1 cellular context compared by ENCODE assay signal in the genomic region with DNA sequence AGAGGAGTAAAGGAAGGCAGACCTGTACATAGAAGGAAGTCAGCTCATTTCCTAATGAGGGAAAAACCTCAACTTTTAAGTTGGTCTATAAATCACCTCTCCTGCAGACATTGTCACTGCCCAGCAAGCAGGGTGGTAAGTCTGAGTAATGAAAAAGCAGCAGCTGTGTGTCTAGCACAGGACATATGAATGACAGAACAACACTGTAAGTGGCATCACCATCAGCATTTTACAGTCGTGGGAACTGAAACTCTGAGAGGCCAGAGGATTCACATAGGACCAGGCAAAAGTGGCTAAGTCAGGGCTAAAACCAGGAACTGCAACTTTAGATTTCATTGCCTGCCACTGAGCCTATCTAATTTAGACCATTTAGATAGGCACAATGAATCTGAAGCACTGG.
TF ChIP-seq lines count a peak whose summit lies in the region.

No MANE protein-coding gene starts in this region.

TF ChIP-seq in GM12878, 131 proteins besides CTCF, POLR2A, EP300 and RAD21 (continued from another document and continues in another):
- TF ChIP-seq, protein P1, sequence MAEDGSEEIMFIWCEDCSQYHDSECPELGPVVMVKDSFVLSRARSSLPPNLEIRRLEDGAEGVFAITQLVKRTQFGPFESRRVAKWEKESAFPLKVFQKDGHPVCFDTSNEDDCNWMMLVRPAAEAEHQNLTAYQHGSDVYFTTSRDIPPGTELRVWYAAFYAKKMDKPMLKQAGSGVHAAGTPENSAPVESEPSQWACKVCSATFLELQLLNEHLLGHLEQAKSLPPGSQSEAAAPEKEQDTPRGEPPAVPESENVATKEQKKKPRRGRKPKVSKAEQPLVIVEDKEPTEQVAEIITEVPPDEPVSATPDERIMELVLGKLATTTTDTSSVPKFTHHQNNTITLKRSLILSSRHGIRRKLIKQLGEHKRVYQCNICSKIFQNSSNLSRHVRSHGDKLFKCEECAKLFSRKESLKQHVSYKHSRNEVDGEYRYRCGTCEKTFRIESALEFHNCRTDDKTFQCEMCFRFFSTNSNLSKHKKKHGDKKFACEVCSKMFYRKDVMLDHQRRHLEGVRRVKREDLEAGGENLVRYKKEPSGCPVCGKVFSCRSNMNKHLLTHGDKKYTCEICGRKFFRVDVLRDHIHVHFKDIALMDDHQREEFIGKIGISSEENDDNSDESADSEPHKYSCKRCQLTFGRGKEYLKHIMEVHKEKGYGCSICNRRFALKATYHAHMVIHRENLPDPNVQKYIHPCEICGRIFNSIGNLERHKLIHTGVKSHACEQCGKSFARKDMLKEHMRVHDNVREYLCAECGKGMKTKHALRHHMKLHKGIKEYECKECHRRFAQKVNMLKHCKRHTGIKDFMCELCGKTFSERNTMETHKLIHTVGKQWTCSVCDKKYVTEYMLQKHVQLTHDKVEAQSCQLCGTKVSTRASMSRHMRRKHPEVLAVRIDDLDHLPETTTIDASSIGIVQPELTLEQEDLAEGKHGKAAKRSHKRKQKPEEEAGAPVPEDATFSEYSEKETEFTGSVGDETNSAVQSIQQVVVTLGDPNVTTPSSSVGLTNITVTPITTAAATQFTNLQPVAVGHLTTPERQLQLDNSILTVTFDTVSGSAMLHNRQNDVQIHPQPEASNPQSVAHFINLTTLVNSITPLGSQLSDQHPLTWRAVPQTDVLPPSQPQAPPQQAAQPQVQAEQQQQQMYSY (CRISPR knock-in tag; IDR thresholded peaks at IDR 0.05) = no peak
- TF ChIP-seq, protein P2, sequence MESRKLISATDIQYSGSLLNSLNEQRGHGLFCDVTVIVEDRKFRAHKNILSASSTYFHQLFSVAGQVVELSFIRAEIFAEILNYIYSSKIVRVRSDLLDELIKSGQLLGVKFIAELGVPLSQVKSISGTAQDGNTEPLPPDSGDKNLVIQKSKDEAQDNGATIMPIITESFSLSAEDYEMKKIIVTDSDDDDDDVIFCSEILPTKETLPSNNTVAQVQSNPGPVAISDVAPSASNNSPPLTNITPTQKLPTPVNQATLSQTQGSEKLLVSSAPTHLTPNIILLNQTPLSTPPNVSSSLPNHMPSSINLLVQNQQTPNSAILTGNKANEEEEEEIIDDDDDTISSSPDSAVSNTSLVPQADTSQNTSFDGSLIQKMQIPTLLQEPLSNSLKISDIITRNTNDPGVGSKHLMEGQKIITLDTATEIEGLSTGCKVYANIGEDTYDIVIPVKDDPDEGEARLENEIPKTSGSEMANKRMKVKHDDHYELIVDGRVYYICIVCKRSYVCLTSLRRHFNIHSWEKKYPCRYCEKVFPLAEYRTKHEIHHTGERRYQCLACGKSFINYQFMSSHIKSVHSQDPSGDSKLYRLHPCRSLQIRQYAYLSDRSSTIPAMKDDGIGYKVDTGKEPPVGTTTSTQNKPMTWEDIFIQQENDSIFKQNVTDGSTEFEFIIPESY (IDR thresholded peaks at IDR 0.05) = no peak
- no peak for TF ChIP-seq JUND (IDR thresholded peaks at IDR 0.05; ENCODE audit: low read depth, low read length)
- no peak for TF ChIP-seq MEF2A (IDR thresholded peaks at IDR 0.05; ENCODE audit: insufficient read depth, low read depth, low read length)
- no peak for TF ChIP-seq SREBF2 (IDR thresholded peaks at IDR 0.05; ENCODE audit: low read length)
- peak; percentile 67 for TF ChIP-seq NBN (IDR thresholded peaks at IDR 0.05)
- no peak for TF ChIP-seq NR2C1 (IDR thresholded peaks at IDR 0.05)
- TF ChIP-seq FOXM1 (IDR thresholded peaks at IDR 0.05; ENCODE audit: low read depth, low read length) = no peak
- peak; percentile 93 for TF ChIP-seq SPI1 (IDR thresholded peaks at IDR 0.05; ENCODE audit: borderline replicate concordance, insufficient read depth, low read depth, low read length)
- no peak for TF ChIP-seq CREB1 (IDR thresholded peaks at IDR 0.05; ENCODE audit: low read depth)
- peak; percentile 74 for TF ChIP-seq DPF2 (IDR thresholded peaks at IDR 0.05)
- TF ChIP-seq, protein P3, sequence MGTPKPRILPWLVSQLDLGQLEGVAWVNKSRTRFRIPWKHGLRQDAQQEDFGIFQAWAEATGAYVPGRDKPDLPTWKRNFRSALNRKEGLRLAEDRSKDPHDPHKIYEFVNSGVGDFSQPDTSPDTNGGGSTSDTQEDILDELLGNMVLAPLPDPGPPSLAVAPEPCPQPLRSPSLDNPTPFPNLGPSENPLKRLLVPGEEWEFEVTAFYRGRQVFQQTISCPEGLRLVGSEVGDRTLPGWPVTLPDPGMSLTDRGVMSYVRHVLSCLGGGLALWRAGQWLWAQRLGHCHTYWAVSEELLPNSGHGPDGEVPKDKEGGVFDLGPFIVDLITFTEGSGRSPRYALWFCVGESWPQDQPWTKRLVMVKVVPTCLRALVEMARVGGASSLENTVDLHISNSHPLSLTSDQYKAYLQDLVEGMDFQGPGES (IDR thresholded peaks at IDR 0.05) = no peak
- TF ChIP-seq BCL11A (IDR thresholded peaks at IDR 0.05; ENCODE audit: low read depth, low read length) = no peak
- no peak for TF ChIP-seq CBX3 (IDR thresholded peaks at IDR 0.05; ENCODE audit: borderline replicate concordance, low read depth)
- TF ChIP-seq BHLHE40 (IDR thresholded peaks at IDR 0.05; ENCODE audit: borderline replicate concordance in 1 of 2, low read depth in 2 of 2, low read length in 1 of 2) = no peak
- no peak for TF ChIP-seq NFYA (IDR thresholded peaks at IDR 0.05; ENCODE audit: borderline replicate concordance, low read depth, low read length)
- TF ChIP-seq SMAD5 (IDR thresholded peaks at IDR 0.05; ENCODE audit: low read depth) = no peak
- no peak for TF ChIP-seq SUPT20H (IDR thresholded peaks at IDR 0.05; ENCODE audit: borderline replicate concordance, control insufficient read depth, low read depth, low read length)
- no peak for TF ChIP-seq EZH2 (IDR thresholded peaks at IDR 0.05; ENCODE audit: borderline replicate concordance, control insufficient read depth, low read depth, low read length)
- no peak for TF ChIP-seq ZNF24 (IDR thresholded peaks at IDR 0.05)
- TF ChIP-seq NFIC (IDR thresholded peaks at IDR 0.05; ENCODE audit: low read depth, low read length) = peak; percentile 33; the same call in 1 of the 2 replicates
- TF ChIP-seq BMI1 (IDR thresholded peaks at IDR 0.05; ENCODE audit: borderline replicate concordance) = no peak
- no peak for TF ChIP-seq NR2F1 (conservative IDR thresholded peaks at IDR 0.05)
- TF ChIP-seq BACH1 (IDR thresholded peaks at IDR 0.05; ENCODE audit: borderline replicate concordance) = no peak
- TF ChIP-seq TARDBP (IDR thresholded peaks at IDR 0.05; ENCODE audit: borderline replicate concordance) = no peak
- TF ChIP-seq, protein P4, sequence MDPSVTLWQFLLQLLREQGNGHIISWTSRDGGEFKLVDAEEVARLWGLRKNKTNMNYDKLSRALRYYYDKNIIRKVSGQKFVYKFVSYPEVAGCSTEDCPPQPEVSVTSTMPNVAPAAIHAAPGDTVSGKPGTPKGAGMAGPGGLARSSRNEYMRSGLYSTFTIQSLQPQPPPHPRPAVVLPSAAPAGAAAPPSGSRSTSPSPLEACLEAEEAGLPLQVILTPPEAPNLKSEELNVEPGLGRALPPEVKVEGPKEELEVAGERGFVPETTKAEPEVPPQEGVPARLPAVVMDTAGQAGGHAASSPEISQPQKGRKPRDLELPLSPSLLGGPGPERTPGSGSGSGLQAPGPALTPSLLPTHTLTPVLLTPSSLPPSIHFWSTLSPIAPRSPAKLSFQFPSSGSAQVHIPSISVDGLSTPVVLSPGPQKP (IDR thresholded peaks at IDR 0.05; ENCODE audit: low read depth, low read length) = no peak
- no peak for TF ChIP-seq PML (IDR thresholded peaks at IDR 0.05; ENCODE audit: low read length)
- TF ChIP-seq TAF1 (IDR thresholded peaks at IDR 0.05; ENCODE audit: borderline replicate concordance, low read depth, low read length) = no peak
- TF ChIP-seq, protein P5, sequence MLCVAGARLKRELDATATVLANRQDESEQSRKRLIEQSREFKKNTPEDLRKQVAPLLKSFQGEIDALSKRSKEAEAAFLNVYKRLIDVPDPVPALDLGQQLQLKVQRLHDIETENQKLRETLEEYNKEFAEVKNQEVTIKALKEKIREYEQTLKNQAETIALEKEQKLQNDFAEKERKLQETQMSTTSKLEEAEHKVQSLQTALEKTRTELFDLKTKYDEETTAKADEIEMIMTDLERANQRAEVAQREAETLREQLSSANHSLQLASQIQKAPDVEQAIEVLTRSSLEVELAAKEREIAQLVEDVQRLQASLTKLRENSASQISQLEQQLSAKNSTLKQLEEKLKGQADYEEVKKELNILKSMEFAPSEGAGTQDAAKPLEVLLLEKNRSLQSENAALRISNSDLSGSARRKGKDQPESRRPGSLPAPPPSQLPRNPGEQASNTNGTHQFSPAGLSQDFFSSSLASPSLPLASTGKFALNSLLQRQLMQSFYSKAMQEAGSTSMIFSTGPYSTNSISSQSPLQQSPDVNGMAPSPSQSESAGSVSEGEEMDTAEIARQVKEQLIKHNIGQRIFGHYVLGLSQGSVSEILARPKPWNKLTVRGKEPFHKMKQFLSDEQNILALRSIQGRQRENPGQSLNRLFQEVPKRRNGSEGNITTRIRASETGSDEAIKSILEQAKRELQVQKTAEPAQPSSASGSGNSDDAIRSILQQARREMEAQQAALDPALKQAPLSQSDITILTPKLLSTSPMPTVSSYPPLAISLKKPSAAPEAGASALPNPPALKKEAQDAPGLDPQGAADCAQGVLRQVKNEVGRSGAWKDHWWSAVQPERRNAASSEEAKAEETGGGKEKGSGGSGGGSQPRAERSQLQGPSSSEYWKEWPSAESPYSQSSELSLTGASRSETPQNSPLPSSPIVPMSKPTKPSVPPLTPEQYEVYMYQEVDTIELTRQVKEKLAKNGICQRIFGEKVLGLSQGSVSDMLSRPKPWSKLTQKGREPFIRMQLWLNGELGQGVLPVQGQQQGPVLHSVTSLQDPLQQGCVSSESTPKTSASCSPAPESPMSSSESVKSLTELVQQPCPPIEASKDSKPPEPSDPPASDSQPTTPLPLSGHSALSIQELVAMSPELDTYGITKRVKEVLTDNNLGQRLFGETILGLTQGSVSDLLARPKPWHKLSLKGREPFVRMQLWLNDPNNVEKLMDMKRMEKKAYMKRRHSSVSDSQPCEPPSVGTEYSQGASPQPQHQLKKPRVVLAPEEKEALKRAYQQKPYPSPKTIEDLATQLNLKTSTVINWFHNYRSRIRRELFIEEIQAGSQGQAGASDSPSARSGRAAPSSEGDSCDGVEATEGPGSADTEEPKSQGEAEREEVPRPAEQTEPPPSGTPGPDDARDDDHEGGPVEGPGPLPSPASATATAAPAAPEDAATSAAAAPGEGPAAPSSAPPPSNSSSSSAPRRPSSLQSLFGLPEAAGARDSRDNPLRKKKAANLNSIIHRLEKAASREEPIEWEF (IDR thresholded peaks at IDR 0.05; ENCODE audit: insufficient replicate concordance, low read depth, low read length) = peak; percentile 96
- no peak for TF ChIP-seq CHD4 (IDR thresholded peaks at IDR 0.05)
- TF ChIP-seq ESRRA (IDR thresholded peaks at IDR 0.05; ENCODE audit: low read length) = no peak
- TF ChIP-seq PAX5 (IDR thresholded peaks at IDR 0.05; ENCODE audit: borderline replicate concordance, low read depth, low read length) = peak; percentile 25; the same call in 1 of the 2 replicates
- 0 out of 4 replicates have a peak, but pooled peaks of 1 of the 2 experiments have one; percentile 44 for TF ChIP-seq ETV6 (conservative IDR thresholded peaks at IDR 0.05 in 1 of 2, IDR thresholded peaks at IDR 0.05 in 1 of 2; ENCODE audit: borderline replicate concordance in 1 of 2, low read depth in 1 of 2)
- peak; percentile 31; the same call in 1 of the 2 replicates for TF ChIP-seq RUNX3 (IDR thresholded peaks at IDR 0.05; ENCODE audit: low read length)
- no peak for TF ChIP-seq HDGF (IDR thresholded peaks at IDR 0.05)
- TF ChIP-seq TCF12 (IDR thresholded peaks at IDR 0.05; ENCODE audit: low read depth, low read length) = peak; percentile 76
- TF ChIP-seq, protein P6, sequence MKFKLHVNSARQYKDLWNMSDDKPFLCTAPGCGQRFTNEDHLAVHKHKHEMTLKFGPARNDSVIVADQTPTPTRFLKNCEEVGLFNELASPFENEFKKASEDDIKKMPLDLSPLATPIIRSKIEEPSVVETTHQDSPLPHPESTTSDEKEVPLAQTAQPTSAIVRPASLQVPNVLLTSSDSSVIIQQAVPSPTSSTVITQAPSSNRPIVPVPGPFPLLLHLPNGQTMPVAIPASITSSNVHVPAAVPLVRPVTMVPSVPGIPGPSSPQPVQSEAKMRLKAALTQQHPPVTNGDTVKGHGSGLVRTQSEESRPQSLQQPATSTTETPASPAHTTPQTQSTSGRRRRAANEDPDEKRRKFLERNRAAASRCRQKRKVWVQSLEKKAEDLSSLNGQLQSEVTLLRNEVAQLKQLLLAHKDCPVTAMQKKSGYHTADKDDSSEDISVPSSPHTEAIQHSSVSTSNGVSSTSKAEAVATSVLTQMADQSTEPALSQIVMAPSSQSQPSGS (IDR thresholded peaks at IDR 0.05; ENCODE audit: low read length) = peak; percentile 75; the same call in 1 of the 2 replicates
- TF ChIP-seq, protein P7, sequence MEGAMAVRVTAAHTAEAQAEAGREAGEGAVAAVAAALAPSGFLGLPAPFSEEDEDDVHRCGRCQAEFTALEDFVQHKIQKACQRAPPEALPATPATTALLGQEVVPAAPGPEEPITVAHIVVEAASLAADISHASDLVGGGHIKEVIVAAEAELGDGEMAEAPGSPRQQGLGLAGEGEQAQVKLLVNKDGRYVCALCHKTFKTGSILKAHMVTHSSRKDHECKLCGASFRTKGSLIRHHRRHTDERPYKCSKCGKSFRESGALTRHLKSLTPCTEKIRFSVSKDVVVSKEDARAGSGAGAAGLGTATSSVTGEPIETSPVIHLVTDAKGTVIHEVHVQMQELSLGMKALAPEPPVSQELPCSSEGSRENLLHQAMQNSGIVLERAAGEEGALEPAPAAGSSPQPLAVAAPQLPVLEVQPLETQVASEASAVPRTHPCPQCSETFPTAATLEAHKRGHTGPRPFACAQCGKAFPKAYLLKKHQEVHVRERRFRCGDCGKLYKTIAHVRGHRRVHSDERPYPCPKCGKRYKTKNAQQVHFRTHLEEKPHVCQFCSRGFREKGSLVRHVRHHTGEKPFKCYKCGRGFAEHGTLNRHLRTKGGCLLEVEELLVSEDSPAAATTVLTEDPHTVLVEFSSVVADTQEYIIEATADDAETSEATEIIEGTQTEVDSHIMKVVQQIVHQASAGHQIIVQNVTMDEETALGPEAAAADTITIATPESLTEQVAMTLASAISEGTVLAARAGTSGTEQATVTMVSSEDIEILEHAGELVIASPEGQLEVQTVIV (IDR thresholded peaks at IDR 0.05; ENCODE audit: borderline replicate concordance, partially characterized antibody) = no peak
- TF ChIP-seq, protein P8, sequence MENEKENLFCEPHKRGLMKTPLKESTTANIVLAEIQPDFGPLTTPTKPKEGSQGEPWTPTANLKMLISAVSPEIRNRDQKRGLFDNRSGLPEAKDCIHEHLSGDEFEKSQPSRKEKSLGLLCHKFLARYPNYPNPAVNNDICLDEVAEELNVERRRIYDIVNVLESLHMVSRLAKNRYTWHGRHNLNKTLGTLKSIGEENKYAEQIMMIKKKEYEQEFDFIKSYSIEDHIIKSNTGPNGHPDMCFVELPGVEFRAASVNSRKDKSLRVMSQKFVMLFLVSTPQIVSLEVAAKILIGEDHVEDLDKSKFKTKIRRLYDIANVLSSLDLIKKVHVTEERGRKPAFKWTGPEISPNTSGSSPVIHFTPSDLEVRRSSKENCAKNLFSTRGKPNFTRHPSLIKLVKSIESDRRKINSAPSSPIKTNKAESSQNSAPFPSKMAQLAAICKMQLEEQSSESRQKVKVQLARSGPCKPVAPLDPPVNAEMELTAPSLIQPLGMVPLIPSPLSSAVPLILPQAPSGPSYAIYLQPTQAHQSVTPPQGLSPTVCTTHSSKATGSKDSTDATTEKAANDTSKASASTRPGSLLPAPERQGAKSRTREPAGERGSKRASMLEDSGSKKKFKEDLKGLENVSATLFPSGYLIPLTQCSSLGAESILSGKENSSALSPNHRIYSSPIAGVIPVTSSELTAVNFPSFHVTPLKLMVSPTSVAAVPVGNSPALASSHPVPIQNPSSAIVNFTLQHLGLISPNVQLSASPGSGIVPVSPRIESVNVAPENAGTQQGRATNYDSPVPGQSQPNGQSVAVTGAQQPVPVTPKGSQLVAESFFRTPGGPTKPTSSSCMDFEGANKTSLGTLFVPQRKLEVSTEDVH (IDR thresholded peaks at IDR 0.05; ENCODE audit: low read depth, partially characterized antibody) = no peak
- no peak for TF ChIP-seq STAT1 (conservative IDR thresholded peaks at IDR 0.05)
